Comparison of ENCODE assay signal across 1 cellular context in the genomic region with DNA sequence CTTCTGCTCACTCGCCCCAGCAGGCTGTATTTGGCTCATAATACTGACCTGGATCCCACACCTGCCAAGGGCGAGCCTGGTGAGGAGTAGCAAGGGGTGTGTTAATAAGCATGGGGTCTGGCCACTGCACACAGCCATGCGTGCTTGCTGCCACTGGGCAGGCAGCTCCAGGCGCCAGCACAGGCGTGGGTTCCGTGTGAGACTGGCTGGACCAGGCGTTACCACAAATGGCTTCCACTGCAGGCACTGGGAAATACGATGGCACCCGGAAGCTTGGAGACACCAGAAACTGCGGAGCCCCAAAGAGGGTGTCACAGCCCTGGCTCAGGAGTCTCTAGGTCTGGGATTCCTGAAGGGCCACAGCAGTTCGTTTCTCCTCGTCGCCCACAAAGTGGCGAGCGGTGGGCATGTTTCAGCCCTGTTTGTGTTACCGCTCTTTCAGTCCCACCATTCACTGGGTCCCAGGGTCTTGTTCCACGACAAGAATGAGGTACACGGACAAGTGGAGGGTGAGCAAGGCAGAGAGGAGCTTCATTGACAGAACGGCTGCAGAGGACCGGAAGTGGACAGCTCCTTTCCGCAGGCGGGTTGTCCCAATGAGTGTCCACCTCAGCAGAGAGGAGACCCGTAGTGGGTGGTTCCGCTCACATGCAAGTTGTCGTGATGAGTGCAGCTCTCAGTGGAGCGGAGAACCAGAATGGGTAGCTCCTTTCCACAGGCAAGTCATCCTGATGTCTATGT.
TF ChIP-seq lines count a peak whose summit lies in the region.

No MANE protein-coding gene starts in this region.

TF ChIP-seq in K562, 482 proteins besides CTCF, POLR2A, EP300 and RAD21 (continued from another document and continues in another):
- TF ChIP-seq PHF8 (IDR thresholded peaks at IDR 0.05; ENCODE audit: borderline replicate concordance, low read length) = peak; percentile 69; the same call in 1 of the 2 replicates
- TF ChIP-seq, protein P1, sequence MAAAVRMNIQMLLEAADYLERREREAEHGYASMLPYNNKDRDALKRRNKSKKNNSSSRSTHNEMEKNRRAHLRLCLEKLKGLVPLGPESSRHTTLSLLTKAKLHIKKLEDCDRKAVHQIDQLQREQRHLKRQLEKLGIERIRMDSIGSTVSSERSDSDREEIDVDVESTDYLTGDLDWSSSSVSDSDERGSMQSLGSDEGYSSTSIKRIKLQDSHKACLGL (CRISPR knock-in tag; IDR thresholded peaks at IDR 0.05; ENCODE audit: borderline replicate concordance, poor library complexity, severe bottlenecking) = no peak
- no peak for TF ChIP-seq CTBP1 (IDR thresholded peaks at IDR 0.05; ENCODE audit: borderline replicate concordance)
- TF ChIP-seq, protein P2, sequence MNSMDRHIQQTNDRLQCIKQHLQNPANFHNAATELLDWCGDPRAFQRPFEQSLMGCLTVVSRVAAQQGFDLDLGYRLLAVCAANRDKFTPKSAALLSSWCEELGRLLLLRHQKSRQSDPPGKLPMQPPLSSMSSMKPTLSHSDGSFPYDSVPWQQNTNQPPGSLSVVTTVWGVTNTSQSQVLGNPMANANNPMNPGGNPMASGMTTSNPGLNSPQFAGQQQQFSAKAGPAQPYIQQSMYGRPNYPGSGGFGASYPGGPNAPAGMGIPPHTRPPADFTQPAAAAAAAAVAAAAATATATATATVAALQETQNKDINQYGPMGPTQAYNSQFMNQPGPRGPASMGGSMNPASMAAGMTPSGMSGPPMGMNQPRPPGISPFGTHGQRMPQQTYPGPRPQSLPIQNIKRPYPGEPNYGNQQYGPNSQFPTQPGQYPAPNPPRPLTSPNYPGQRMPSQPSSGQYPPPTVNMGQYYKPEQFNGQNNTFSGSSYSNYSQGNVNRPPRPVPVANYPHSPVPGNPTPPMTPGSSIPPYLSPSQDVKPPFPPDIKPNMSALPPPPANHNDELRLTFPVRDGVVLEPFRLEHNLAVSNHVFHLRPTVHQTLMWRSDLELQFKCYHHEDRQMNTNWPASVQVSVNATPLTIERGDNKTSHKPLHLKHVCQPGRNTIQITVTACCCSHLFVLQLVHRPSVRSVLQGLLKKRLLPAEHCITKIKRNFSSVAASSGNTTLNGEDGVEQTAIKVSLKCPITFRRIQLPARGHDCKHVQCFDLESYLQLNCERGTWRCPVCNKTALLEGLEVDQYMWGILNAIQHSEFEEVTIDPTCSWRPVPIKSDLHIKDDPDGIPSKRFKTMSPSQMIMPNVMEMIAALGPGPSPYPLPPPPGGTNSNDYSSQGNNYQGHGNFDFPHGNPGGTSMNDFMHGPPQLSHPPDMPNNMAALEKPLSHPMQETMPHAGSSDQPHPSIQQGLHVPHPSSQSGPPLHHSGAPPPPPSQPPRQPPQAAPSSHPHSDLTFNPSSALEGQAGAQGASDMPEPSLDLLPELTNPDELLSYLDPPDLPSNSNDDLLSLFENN (IDR thresholded peaks at IDR 0.05; ENCODE audit: low read depth in 2 of 2, low read length in 2 of 2) = no peak
- peak; percentile 82; the same call in 1 of the 2 replicates for TF ChIP-seq EHMT2 (IDR thresholded peaks at IDR 0.05)
- peak in 1 of 2 experiments; percentile 87; a peak in 2 of 4 replicates for TF ChIP-seq TRIM24 (IDR thresholded peaks at IDR 0.05)
- TF ChIP-seq, protein P3, sequence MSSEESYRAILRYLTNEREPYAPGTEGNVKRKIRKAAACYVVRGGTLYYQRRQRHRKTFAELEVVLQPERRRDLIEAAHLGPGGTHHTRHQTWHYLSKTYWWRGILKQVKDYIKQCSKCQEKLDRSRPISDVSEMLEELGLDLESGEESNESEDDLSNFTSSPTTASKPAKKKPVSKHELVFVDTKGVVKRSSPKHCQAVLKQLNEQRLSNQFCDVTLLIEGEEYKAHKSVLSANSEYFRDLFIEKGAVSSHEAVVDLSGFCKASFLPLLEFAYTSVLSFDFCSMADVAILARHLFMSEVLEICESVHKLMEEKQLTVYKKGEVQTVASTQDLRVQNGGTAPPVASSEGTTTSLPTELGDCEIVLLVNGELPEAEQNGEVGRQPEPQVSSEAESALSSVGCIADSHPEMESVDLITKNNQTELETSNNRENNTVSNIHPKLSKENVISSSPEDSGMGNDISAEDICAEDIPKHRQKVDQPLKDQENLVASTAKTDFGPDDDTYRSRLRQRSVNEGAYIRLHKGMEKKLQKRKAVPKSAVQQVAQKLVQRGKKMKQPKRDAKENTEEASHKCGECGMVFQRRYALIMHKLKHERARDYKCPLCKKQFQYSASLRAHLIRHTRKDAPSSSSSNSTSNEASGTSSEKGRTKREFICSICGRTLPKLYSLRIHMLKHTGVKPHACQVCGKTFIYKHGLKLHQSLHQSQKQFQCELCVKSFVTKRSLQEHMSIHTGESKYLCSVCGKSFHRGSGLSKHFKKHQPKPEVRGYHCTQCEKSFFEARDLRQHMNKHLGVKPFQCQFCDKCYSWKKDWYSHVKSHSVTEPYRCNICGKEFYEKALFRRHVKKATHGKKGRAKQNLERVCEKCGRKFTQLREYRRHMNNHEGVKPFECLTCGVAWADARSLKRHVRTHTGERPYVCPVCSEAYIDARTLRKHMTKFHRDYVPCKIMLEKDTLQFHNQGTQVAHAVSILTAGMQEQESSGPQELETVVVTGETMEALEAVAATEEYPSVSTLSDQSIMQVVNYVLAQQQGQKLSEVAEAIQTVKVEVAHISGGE (CRISPR knock-in tag; IDR thresholded peaks at IDR 0.05) = peak in 2 of 3 experiments; percentile 89 to 98; a peak in 4 of 6 replicates
- TF ChIP-seq HDAC1 (IDR thresholded peaks at IDR 0.05) = 0 out of 4 replicates have a peak, but pooled peaks of 1 of the 2 experiments have one; percentile 14
- TF ChIP-seq ZNF77 (CRISPR knock-in tag; IDR thresholded peaks at IDR 0.05) = no peak
- peak; percentile 15; the same call in 1 of the 2 replicates for TF ChIP-seq ELF1 (tag; IDR thresholded peaks at IDR 0.05)
- peak; percentile 91 for TF ChIP-seq GABPA (tag; conservative IDR thresholded peaks at IDR 0.05; ENCODE audit: low read depth)
- TF ChIP-seq BMI1 (IDR thresholded peaks at IDR 0.05; ENCODE audit: low read length) = no peak
- no peak for TF ChIP-seq NFE2 (IDR thresholded peaks at IDR 0.05; ENCODE audit: low read depth)
- TF ChIP-seq, protein P4, sequence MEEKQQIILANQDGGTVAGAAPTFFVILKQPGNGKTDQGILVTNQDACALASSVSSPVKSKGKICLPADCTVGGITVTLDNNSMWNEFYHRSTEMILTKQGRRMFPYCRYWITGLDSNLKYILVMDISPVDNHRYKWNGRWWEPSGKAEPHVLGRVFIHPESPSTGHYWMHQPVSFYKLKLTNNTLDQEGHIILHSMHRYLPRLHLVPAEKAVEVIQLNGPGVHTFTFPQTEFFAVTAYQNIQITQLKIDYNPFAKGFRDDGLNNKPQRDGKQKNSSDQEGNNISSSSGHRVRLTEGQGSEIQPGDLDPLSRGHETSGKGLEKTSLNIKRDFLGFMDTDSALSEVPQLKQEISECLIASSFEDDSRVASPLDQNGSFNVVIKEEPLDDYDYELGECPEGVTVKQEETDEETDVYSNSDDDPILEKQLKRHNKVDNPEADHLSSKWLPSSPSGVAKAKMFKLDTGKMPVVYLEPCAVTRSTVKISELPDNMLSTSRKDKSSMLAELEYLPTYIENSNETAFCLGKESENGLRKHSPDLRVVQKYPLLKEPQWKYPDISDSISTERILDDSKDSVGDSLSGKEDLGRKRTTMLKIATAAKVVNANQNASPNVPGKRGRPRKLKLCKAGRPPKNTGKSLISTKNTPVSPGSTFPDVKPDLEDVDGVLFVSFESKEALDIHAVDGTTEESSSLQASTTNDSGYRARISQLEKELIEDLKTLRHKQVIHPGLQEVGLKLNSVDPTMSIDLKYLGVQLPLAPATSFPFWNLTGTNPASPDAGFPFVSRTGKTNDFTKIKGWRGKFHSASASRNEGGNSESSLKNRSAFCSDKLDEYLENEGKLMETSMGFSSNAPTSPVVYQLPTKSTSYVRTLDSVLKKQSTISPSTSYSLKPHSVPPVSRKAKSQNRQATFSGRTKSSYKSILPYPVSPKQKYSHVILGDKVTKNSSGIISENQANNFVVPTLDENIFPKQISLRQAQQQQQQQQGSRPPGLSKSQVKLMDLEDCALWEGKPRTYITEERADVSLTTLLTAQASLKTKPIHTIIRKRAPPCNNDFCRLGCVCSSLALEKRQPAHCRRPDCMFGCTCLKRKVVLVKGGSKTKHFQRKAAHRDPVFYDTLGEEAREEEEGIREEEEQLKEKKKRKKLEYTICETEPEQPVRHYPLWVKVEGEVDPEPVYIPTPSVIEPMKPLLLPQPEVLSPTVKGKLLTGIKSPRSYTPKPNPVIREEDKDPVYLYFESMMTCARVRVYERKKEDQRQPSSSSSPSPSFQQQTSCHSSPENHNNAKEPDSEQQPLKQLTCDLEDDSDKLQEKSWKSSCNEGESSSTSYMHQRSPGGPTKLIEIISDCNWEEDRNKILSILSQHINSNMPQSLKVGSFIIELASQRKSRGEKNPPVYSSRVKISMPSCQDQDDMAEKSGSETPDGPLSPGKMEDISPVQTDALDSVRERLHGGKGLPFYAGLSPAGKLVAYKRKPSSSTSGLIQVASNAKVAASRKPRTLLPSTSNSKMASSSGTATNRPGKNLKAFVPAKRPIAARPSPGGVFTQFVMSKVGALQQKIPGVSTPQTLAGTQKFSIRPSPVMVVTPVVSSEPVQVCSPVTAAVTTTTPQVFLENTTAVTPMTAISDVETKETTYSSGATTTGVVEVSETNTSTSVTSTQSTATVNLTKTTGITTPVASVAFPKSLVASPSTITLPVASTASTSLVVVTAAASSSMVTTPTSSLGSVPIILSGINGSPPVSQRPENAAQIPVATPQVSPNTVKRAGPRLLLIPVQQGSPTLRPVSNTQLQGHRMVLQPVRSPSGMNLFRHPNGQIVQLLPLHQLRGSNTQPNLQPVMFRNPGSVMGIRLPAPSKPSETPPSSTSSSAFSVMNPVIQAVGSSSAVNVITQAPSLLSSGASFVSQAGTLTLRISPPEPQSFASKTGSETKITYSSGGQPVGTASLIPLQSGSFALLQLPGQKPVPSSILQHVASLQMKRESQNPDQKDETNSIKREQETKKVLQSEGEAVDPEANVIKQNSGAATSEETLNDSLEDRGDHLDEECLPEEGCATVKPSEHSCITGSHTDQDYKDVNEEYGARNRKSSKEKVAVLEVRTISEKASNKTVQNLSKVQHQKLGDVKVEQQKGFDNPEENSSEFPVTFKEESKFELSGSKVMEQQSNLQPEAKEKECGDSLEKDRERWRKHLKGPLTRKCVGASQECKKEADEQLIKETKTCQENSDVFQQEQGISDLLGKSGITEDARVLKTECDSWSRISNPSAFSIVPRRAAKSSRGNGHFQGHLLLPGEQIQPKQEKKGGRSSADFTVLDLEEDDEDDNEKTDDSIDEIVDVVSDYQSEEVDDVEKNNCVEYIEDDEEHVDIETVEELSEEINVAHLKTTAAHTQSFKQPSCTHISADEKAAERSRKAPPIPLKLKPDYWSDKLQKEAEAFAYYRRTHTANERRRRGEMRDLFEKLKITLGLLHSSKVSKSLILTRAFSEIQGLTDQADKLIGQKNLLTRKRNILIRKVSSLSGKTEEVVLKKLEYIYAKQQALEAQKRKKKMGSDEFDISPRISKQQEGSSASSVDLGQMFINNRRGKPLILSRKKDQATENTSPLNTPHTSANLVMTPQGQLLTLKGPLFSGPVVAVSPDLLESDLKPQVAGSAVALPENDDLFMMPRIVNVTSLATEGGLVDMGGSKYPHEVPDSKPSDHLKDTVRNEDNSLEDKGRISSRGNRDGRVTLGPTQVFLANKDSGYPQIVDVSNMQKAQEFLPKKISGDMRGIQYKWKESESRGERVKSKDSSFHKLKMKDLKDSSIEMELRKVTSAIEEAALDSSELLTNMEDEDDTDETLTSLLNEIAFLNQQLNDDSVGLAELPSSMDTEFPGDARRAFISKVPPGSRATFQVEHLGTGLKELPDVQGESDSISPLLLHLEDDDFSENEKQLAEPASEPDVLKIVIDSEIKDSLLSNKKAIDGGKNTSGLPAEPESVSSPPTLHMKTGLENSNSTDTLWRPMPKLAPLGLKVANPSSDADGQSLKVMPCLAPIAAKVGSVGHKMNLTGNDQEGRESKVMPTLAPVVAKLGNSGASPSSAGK (IDR thresholded peaks at IDR 0.05) = no peak
- TF ChIP-seq ZBTB1 (CRISPR knock-in tag; IDR thresholded peaks at IDR 0.05; ENCODE audit: borderline replicate concordance, low read depth) = no peak
- 0 out of 2 replicates have a peak, but pooled peaks have one; percentile 50 for TF ChIP-seq FOXK1 (CRISPR knock-in tag; IDR thresholded peaks at IDR 0.05; ENCODE audit: borderline replicate concordance)
- TF ChIP-seq SMAD2 (IDR thresholded peaks at IDR 0.05; ENCODE audit: low read depth, low read length) = no peak
- no peak for TF ChIP-seq GABPB2 (CRISPR knock-in tag; conservative IDR thresholded peaks at IDR 0.05)
- TF ChIP-seq ZKSCAN3 (CRISPR knock-in tag; IDR thresholded peaks at IDR 0.05) = no peak
- TF ChIP-seq ZNF75A (CRISPR knock-in tag; IDR thresholded peaks at IDR 0.05) = no peak
- no peak for TF ChIP-seq RFX1 (IDR thresholded peaks at IDR 0.05)
- no peak for TF ChIP-seq FOXA1 (IDR thresholded peaks at IDR 0.05; ENCODE audit: borderline replicate concordance)
- TF ChIP-seq, protein P5, sequence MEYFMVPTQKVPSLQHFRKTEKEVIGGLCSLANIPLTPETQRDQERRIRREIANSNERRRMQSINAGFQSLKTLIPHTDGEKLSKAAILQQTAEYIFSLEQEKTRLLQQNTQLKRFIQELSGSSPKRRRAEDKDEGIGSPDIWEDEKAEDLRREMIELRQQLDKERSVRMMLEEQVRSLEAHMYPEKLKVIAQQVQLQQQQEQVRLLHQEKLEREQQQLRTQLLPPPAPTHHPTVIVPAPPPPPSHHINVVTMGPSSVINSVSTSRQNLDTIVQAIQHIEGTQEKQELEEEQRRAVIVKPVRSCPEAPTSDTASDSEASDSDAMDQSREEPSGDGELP (CRISPR knock-in tag; IDR thresholded peaks at IDR 0.05; ENCODE audit: borderline replicate concordance) = no peak
- peak in 1 of 3 experiments; percentile 46 for TF ChIP-seq YY1 (IDR thresholded peaks at IDR 0.05; ENCODE audit: borderline replicate concordance in 1 of 3, control insufficient read depth in 1 of 3, extremely low read depth in 1 of 3, insufficient read depth in 3 of 3, insufficient read length in 1 of 3, insufficient replicate concordance in 2 of 3, low read depth in 1 of 3, low read length in 2 of 3)
- TF ChIP-seq, protein P6, sequence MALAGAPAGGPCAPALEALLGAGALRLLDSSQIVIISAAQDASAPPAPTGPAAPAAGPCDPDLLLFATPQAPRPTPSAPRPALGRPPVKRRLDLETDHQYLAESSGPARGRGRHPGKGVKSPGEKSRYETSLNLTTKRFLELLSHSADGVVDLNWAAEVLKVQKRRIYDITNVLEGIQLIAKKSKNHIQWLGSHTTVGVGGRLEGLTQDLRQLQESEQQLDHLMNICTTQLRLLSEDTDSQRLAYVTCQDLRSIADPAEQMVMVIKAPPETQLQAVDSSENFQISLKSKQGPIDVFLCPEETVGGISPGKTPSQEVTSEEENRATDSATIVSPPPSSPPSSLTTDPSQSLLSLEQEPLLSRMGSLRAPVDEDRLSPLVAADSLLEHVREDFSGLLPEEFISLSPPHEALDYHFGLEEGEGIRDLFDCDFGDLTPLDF (CRISPR knock-in tag; IDR thresholded peaks at IDR 0.05) = no peak
- TF ChIP-seq TAF1 (IDR thresholded peaks at IDR 0.05; ENCODE audit: control insufficient read depth, extremely low read depth, insufficient read depth, low read length, severe bottlenecking) = peak; percentile 38
- TF ChIP-seq, protein P7, sequence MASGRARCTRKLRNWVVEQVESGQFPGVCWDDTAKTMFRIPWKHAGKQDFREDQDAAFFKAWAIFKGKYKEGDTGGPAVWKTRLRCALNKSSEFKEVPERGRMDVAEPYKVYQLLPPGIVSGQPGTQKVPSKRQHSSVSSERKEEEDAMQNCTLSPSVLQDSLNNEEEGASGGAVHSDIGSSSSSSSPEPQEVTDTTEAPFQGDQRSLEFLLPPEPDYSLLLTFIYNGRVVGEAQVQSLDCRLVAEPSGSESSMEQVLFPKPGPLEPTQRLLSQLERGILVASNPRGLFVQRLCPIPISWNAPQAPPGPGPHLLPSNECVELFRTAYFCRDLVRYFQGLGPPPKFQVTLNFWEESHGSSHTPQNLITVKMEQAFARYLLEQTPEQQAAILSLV (tag; IDR thresholded peaks at IDR 0.05) = no peak
- TF ChIP-seq GTF2E2 (tag; IDR thresholded peaks at IDR 0.05) = no peak
- no peak for TF ChIP-seq FUS (optimal IDR thresholded peaks at IDR 0.05; ENCODE audit: low read depth, low read length)
- TF ChIP-seq C11orf30 (IDR thresholded peaks at IDR 0.05; ENCODE audit: low read depth) = peak; percentile 58
